In the genomic region with DNA sequence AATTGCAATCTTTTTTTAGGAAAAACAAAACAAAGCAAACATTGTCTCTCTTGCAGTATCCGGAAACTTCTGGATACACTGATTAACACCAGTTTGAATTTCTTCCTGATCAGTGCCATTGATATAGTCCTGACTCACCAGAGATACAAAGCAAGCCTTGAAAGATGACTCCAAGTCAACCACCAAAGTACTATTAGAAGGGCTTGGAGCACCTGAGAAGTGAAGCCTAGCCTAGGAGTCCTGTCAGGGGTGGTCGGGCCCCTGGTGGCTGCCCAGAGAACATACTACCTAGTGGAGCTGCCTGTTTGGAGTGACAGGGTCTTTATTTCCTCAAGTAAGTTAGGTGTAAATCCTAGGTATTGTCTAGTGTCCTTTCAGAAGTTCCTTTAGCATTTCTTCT, we compare ENCODE assay signal across 27 cellular contexts.
DNase-seq lines count a peak whose midpoint lies in the region; FAIRE-seq and TF ChIP-seq lines count a peak whose summit lies in the region.
"Had no signal": no experiment of that assay in that cellular context is flagged by ENCODE, and none has a peak within 500 bp of the region (broad histone marks: within the 10 kb centered on the region; RNA-seq: fewer than 3 reads in every experiment).

No MANE protein-coding gene starts in this region.

- no peaks in the 10 kb centered on the region for H3K36me3 Mint-ChIP-seq in endodermal cell (ENCODE audit: low read depth)
- no peaks in the 10 kb centered on the region for H3K36me3 Mint-ChIP-seq in activated CD4-positive, alpha-beta memory T cell treated with anti-CD3 and anti-CD28 coated beads, Interleukin-2, amount 10 ng/mL, durations not matched to agents 7 days and 5 days (ENCODE audit: low read depth)
- H3K36me3 Mint-ChIP-seq: activated naive CD8-positive, alpha-beta T cell treated with anti-CD3 and anti-CD28 coated beads, Interleukin-2, amount 10 ng/mL, durations not matched to agents 7 days and 5 days; IgD-negative memory B cell; immature natural killer cell had no signal

- intact Hi-C loops in A673 (cut with micrococcal nuclease; ENCODE audit: unreplicated experiment) = no loop called here

- no peak for FAIRE-seq in HTR-8/SVneo (lab: Jason Lieb, UNC)
- FAIRE-seq: colon had no signal

- TF ChIP-seq CTCF in A673 (conservative IDR thresholded peaks at IDR 0.05; ENCODE audit: low read depth, low read length) = 0 out of 2 replicates have a peak, but pooled peaks have one; percentile 21
- TF ChIP-seq CTCF in GM12873 (IDR thresholded peaks at IDR 0.05; ENCODE audit: insufficient read depth, low read depth, low read length, missing control alignments) = peak; percentile 39
- TF ChIP-seq CTCF in OCI-LY1 (IDR thresholded peaks at IDR 0.05; ENCODE audit: low read length) = peak; percentile 6; the same call in 1 of the 2 replicates
- TF ChIP-seq CTCF in endodermal cell (conservative IDR thresholded peaks at IDR 0.05) = peak; percentile 69

- no peaks in the 10 kb centered on the region for H3K9me2 ChIP-seq in OCI-LY1 (ENCODE audit: low read depth, low read length)

- H3K4me1 Mint-ChIP-seq in endodermal cell = peaks cover 3% of the 10 kb centered on the region
- H3K4me1 Mint-ChIP-seq in activated CD4-positive, alpha-beta memory T cell treated with anti-CD3 and anti-CD28 coated beads, Interleukin-2, amount 10 ng/mL, durations not matched to agents 7 days and 5 days = no peaks in the 10 kb centered on the region
- H3K4me1 Mint-ChIP-seq: activated naive CD8-positive, alpha-beta T cell treated with anti-CD3 and anti-CD28 coated beads, Interleukin-2, amount 10 ng/mL, durations not matched to agents 7 days and 5 days; IgD-negative memory B cell; immature natural killer cell; stimulated activated naive CD8-positive, alpha-beta T cell treated with anti-CD3 and anti-CD28 coated beads, Interleukin-15, amount 100 ng/mL, for 72 hours had no signal

- peaks cover 19% of the 10 kb centered on the region for H3K9me3 Mint-ChIP-seq in endodermal cell
- H3K9me3 Mint-ChIP-seq in activated CD4-positive, alpha-beta memory T cell treated with anti-CD3 and anti-CD28 coated beads, Interleukin-2, amount 10 ng/mL, durations not matched to agents 7 days and 5 days = no peaks in the 10 kb centered on the region
- H3K9me3 Mint-ChIP-seq: activated naive CD8-positive, alpha-beta T cell treated with anti-CD3 and anti-CD28 coated beads, Interleukin-2, amount 10 ng/mL, durations not matched to agents 7 days and 5 days; effector memory CD8-positive, alpha-beta T cell; immature natural killer cell; stimulated activated naive CD8-positive, alpha-beta T cell treated with anti-CD3 and anti-CD28 coated beads, Interleukin-15, amount 100 ng/mL, for 72 hours had no signal

- H3K9ac ChIP-seq in OCI-LY1 (ENCODE audit: low read length) = no peak overlapping the region
- no peak overlapping the region for H3K9ac ChIP-seq in endodermal cell (ENCODE audit: extremely low read depth, low read length, poor library complexity, severe bottlenecking)

- H4K20me1 ChIP-seq in OCI-LY1 (ENCODE audit: insufficient read depth, low read length) = no peaks in the 10 kb centered on the region

- no peak overlapping the region for H3K4me2 ChIP-seq in OCI-LY1 (ENCODE audit: low read length)

- H3K36me3 ChIP-seq in A673 (ENCODE audit: insufficient read depth, low read length, poor library complexity, severe bottlenecking) = no peaks in the 10 kb centered on the region
- no peaks in the 10 kb centered on the region for H3K36me3 ChIP-seq in OCI-LY1 (ENCODE audit: insufficient read depth, low read length)
- H3K36me3 ChIP-seq in endodermal cell (ENCODE audit: control insufficient read depth, insufficient read depth, low read length) = no peaks in the 10 kb centered on the region
- H3K36me3 ChIP-seq: HAP-1, prostate gland, tibial nerve had no signal

- no peaks in the 10 kb centered on the region for H3F3A ChIP-seq in OCI-LY1 (ENCODE audit: insufficient read depth, low read length)

- H3K4me3 ChIP-seq in A673 (ENCODE audit: low read depth, low read length, poor library complexity, severe bottlenecking) (no peak overlapping the region), OCI-LY1 (ENCODE audit: low read depth, low read length, poor library complexity, severe bottlenecking) (no peak overlapping the region), endodermal cell (ENCODE audit: low read length) (no peak overlapping the region)
- H3K4me3 ChIP-seq: body of pancreas, HAP-1, prostate gland, skin epidermis, tibial nerve had no signal

- H3K27me3 ChIP-seq in A673 (replicated peaks; ENCODE audit: insufficient read depth, low read depth, low read length, poor library complexity) (no peaks in the 10 kb centered on the region), OCI-LY1 (ENCODE audit: insufficient read depth, low read length) (no peaks in the 10 kb centered on the region), endodermal cell (ENCODE audit: control insufficient read depth, insufficient read depth, low read length, poor library complexity, severe bottlenecking) (no peaks in the 10 kb centered on the region)
- H3K27me3 ChIP-seq: body of pancreas, tibial nerve had no signal

- 81% methylated on average over 2 of the region's 2 CpGs; no CpG with 5 or more reads in 1 of the 2 experiments for WGBS in endodermal cell (ENCODE audit: insufficient coverage in 1 of 2, insufficient read length in 1 of 2), 2 experiments

- CTCF ChIA-PET in A673 (lab: Charles Lee) = no interaction called here
- CTCF ChIA-PET in activated CD4-positive, alpha-beta memory T cell treated with anti-CD3 and anti-CD28 coated beads, Interleukin-2, amount 10 ng/mL, durations not matched to agents 7 days and 5 days (lab: Charles Lee) = no interaction called here

- no peaks in the 10 kb centered on the region for H3K79me2 ChIP-seq in OCI-LY1 (ENCODE audit: insufficient read depth, low read length)

- H3K4me1 ChIP-seq in A673 (ENCODE audit: insufficient read depth, low read length, poor library complexity, severe bottlenecking) (no peaks in the 10 kb centered on the region), OCI-LY1 (ENCODE audit: insufficient read depth, low read length, severe bottlenecking) (no peaks in the 10 kb centered on the region), endodermal cell (ENCODE audit: control insufficient read depth, insufficient read depth, low read length) (no peaks in the 10 kb centered on the region)
- H3K4me1 ChIP-seq: body of pancreas, HAP-1, prostate gland, tibial nerve had no signal

- no TSS peak for BruUV-seq in A673 (replicated peaks; lab: Mats Ljungman, UMichigan)

- POLR2A ChIA-PET in A673 (lab: Charles Lee; ENCODE audit: low non-redundant PET) = no interaction called here
- POLR2A ChIA-PET in activated CD4-positive, alpha-beta memory T cell treated with anti-CD3 and anti-CD28 coated beads, Interleukin-2, amount 10 ng/mL, durations not matched to agents 7 days and 5 days (lab: Charles Lee) = no interaction called here

- H3K27me3 Mint-ChIP-seq in endodermal cell (ENCODE audit: insufficient read depth) = no peaks in the 10 kb centered on the region
- no peaks in the 10 kb centered on the region for H3K27me3 Mint-ChIP-seq in activated CD4-positive, alpha-beta memory T cell treated with anti-CD3 and anti-CD28 coated beads, Interleukin-2, amount 10 ng/mL, durations not matched to agents 7 days and 5 days
- H3K27me3 Mint-ChIP-seq: activated naive CD8-positive, alpha-beta T cell treated with anti-CD3 and anti-CD28 coated beads, Interleukin-2, amount 10 ng/mL, durations not matched to agents 7 days and 5 days; stimulated activated naive CD8-positive, alpha-beta T cell treated with anti-CD3 and anti-CD28 coated beads, Interleukin-15, amount 100 ng/mL, for 72 hours had no signal

- H3K9me3 ChIP-seq in A673 (ENCODE audit: low read depth, low read length, poor library complexity, severe bottlenecking) (no peaks in the 10 kb centered on the region), OCI-LY1 (ENCODE audit: low read length) (no peaks in the 10 kb centered on the region), endodermal cell (ENCODE audit: control insufficient read depth, low read length) (no peaks in the 10 kb centered on the region)
- H3K9me3 ChIP-seq: body of pancreas, HAP-1, prostate gland, tibial nerve had no signal

- H2AFZ ChIP-seq in OCI-LY1 (ENCODE audit: low read length) = no peak overlapping the region

- no peak overlapping the region for H3K4me3 Mint-ChIP-seq in endodermal cell
- no peak overlapping the region for H3K4me3 Mint-ChIP-seq in activated CD4-positive, alpha-beta memory T cell treated with anti-CD3 and anti-CD28 coated beads, Interleukin-2, amount 10 ng/mL, durations not matched to agents 7 days and 5 days
- H3K4me3 Mint-ChIP-seq: activated naive CD8-positive, alpha-beta T cell treated with anti-CD3 and anti-CD28 coated beads, Interleukin-2, amount 10 ng/mL, durations not matched to agents 7 days and 5 days; effector memory CD8-positive, alpha-beta T cell; IgD-negative memory B cell; immature natural killer cell; stimulated activated naive CD8-positive, alpha-beta T cell treated with anti-CD3 and anti-CD28 coated beads, Interleukin-15, amount 100 ng/mL, for 72 hours had no signal

- H3K27ac ChIP-seq in A673 (ENCODE audit: low read depth, low read length, poor library complexity, severe bottlenecking) = no peak overlapping the region
- H3K27ac ChIP-seq in OCI-LY1 (ENCODE audit: low read depth, low read length, poor library complexity, severe bottlenecking) = no peak overlapping the region
- no peak overlapping the region for H3K27ac ChIP-seq in endodermal cell (ENCODE audit: low read depth, low read length)
- H3K27ac ChIP-seq: body of pancreas, C4-2B, prostate gland, skin epidermis, tibial nerve had no signal

- no peak for DNase-seq in A673 (ENCODE audit: low spot score)
- DNase-seq in endodermal cell = peak; percentile 59
- DNase-seq in HTR-8/SVneo (ENCODE audit: insufficient read length, low spot score) = no peak
- DNase-seq in NCI-H1417 treated with DMSO at 0.1 percent for 48 hours (lab: John Stamatoyannopoulos, UW) = no peak
- no peak for DNase-seq in activated CD4-positive, alpha-beta memory T cell treated with anti-CD3 and anti-CD28 coated beads, Interleukin-2, amount 10 ng/mL, durations not matched to agents 7 days and 5 days
- no peak for DNase-seq in COR-L47 (lab: John Stamatoyannopoulos, UW)
- DNase-seq: activated naive CD8-positive, alpha-beta T cell treated with anti-CD3 and anti-CD28 coated beads, Interleukin-2, amount 10 ng/mL, durations not matched to agents 7 days and 5 days; body of pancreas; DMS 273 treated with DMSO at 0.1 percent for 48 hours; effector memory CD8-positive, alpha-beta T cell; head of caudate nucleus; immature natural killer cell; left ventricle myocardium superior; NCI-H187; NCI-H748 treated with DMSO at 0.1 percent for 48 hours; stimulated activated CD4-positive, alpha-beta T cell treated with anti-CD3 and anti-CD28 coated beads, Interleukin-4, amount 100 ng/mL, for 1 hour; stimulated activated naive CD8-positive, alpha-beta T cell treated with anti-CD3 and anti-CD28 coated beads, Interleukin-15, amount 100 ng/mL, for 72 hours; T-helper 9 cell had no signal

- no peak overlapping the region for H3K27ac Mint-ChIP-seq in endodermal cell
- no peak overlapping the region for H3K27ac Mint-ChIP-seq in activated CD4-positive, alpha-beta memory T cell treated with anti-CD3 and anti-CD28 coated beads, Interleukin-2, amount 10 ng/mL, durations not matched to agents 7 days and 5 days
- H3K27ac Mint-ChIP-seq: activated naive CD8-positive, alpha-beta T cell treated with anti-CD3 and anti-CD28 coated beads, Interleukin-2, amount 10 ng/mL, durations not matched to agents 7 days and 5 days; effector memory CD8-positive, alpha-beta T cell; IgD-negative memory B cell; immature natural killer cell; stimulated activated naive CD8-positive, alpha-beta T cell treated with anti-CD3 and anti-CD28 coated beads, Interleukin-15, amount 100 ng/mL, for 72 hours had no signal

Comparison
In these comparisons a context has a peak if more than half of its experiments do, and no peak if none do; other contexts are left out.
1. CTCF ChIP-seq: peak in every context shown above with its lines; median percentile 69 in endodermal cell; 39 in GM12873; 21 in A673; 6 in OCI-LY1.